In the genomic region with DNA sequence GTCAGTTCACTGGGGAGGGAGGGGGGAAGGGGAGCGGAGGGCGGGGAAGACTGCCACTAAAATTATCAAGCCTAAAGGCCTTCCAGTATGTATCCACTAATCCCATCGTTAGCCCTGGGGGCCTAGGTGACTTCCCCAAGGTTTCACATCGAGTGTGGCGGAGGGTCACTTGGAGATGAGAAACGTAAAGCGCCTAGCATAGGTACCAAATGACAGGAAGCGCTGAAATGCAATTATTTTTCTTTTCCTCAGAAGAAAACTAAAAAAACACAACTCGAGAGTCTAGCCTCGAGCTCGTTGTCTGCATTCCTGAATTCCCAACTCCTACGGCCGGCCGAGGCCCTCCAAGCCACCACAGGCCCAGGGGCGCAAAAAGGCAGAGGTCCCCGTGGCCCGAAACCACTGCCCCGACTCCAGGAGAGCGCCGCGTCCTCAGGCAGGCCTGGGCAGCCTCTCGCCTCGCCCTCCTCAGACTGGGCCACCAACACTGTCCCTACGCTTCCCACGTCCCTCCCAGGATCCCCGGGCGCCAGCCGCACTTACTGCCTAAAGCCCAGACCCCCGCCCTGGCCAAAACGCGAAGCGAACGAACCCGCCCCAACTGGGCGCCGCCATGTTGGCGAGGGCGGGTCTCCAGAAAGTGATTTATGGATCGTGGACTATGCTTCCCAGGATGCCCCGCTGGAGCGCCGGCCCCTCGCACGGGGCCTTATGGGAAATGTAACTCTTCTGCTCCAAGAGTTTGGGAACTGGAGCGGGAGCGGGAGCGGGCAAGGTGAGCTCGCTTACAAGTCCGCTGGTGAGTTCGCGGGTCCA, we compare ENCODE assay signal across 1 cellular context.
TF ChIP-seq lines count a peak whose summit lies in the region.

TSS of gene USP40 (minus strand) at position 642 of the 816 bp plus-strand sequence. CDS start 1,228 bp downstream, outside the sequence.

TF ChIP-seq in K562, 482 proteins besides CTCF, POLR2A, EP300 and RAD21 (continued from another document and continues in another):
- no peak for TF ChIP-seq HBP1 (CRISPR knock-in tag; IDR thresholded peaks at IDR 0.05)
- TF ChIP-seq, protein P1, sequence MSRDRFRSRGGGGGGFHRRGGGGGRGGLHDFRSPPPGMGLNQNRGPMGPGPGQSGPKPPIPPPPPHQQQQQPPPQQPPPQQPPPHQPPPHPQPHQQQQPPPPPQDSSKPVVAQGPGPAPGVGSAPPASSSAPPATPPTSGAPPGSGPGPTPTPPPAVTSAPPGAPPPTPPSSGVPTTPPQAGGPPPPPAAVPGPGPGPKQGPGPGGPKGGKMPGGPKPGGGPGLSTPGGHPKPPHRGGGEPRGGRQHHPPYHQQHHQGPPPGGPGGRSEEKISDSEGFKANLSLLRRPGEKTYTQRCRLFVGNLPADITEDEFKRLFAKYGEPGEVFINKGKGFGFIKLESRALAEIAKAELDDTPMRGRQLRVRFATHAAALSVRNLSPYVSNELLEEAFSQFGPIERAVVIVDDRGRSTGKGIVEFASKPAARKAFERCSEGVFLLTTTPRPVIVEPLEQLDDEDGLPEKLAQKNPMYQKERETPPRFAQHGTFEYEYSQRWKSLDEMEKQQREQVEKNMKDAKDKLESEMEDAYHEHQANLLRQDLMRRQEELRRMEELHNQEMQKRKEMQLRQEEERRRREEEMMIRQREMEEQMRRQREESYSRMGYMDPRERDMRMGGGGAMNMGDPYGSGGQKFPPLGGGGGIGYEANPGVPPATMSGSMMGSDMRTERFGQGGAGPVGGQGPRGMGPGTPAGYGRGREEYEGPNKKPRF (IDR thresholded peaks at IDR 0.05; ENCODE audit: low read depth, low read length) = no peak
- TF ChIP-seq ZNF280B (CRISPR knock-in tag; IDR thresholded peaks at IDR 0.05) = no peak
- TF ChIP-seq ZNF57 (CRISPR knock-in tag; IDR thresholded peaks at IDR 0.05) = no peak
- no peak for TF ChIP-seq STAG1 (CRISPR knock-in tag; IDR thresholded peaks at IDR 0.05; ENCODE audit: borderline replicate concordance)
- TF ChIP-seq, protein P2, sequence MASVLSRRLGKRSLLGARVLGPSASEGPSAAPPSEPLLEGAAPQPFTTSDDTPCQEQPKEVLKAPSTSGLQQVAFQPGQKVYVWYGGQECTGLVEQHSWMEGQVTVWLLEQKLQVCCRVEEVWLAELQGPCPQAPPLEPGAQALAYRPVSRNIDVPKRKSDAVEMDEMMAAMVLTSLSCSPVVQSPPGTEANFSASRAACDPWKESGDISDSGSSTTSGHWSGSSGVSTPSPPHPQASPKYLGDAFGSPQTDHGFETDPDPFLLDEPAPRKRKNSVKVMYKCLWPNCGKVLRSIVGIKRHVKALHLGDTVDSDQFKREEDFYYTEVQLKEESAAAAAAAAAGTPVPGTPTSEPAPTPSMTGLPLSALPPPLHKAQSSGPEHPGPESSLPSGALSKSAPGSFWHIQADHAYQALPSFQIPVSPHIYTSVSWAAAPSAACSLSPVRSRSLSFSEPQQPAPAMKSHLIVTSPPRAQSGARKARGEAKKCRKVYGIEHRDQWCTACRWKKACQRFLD (CRISPR knock-in tag; IDR thresholded peaks at IDR 0.05) = no peak
- TF ChIP-seq, protein P3, sequence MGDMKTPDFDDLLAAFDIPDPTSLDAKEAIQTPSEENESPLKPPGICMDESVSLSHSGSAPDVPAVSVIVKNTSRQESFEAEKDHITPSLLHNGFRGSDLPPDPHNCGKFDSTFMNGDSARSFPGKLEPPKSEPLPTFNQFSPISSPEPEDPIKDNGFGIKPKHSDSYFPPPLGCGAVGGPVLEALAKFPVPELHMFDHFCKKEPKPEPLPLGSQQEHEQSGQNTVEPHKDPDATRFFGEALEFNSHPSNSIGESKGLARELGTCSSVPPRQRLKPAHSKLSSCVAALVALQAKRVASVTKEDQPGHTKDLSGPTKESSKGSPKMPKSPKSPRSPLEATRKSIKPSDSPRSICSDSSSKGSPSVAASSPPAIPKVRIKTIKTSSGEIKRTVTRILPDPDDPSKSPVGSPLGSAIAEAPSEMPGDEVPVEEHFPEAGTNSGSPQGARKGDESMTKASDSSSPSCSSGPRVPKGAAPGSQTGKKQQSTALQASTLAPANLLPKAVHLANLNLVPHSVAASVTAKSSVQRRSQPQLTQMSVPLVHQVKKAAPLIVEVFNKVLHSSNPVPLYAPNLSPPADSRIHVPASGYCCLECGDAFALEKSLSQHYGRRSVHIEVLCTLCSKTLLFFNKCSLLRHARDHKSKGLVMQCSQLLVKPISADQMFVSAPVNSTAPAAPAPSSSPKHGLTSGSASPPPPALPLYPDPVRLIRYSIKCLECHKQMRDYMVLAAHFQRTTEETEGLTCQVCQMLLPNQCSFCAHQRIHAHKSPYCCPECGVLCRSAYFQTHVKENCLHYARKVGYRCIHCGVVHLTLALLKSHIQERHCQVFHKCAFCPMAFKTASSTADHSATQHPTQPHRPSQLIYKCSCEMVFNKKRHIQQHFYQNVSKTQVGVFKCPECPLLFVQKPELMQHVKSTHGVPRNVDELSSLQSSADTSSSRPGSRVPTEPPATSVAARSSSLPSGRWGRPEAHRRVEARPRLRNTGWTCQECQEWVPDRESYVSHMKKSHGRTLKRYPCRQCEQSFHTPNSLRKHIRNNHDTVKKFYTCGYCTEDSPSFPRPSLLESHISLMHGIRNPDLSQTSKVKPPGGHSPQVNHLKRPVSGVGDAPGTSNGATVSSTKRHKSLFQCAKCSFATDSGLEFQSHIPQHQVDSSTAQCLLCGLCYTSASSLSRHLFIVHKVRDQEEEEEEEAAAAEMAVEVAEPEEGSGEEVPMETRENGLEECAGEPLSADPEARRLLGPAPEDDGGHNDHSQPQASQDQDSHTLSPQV (IDR thresholded peaks at IDR 0.05) = 0 out of 2 replicates have a peak, but pooled peaks have one; percentile 17
- no peak for TF ChIP-seq FOXP4 (CRISPR knock-in tag; IDR thresholded peaks at IDR 0.05; ENCODE audit: borderline replicate concordance)
- TF ChIP-seq E2F4 (CRISPR knock-in tag; IDR thresholded peaks at IDR 0.05; ENCODE audit: low read depth) = no peak
- TF ChIP-seq ZNF174 (CRISPR knock-in tag; IDR thresholded peaks at IDR 0.05) = no peak
- no peak for TF ChIP-seq CC2D1A (IDR thresholded peaks at IDR 0.05)
- TF ChIP-seq MCM2 (IDR thresholded peaks at IDR 0.05; ENCODE audit: low read depth) = no peak
- TF ChIP-seq ZBTB34 (CRISPR knock-in tag; IDR thresholded peaks at IDR 0.05) = no peak
- TF ChIP-seq, protein P4, sequence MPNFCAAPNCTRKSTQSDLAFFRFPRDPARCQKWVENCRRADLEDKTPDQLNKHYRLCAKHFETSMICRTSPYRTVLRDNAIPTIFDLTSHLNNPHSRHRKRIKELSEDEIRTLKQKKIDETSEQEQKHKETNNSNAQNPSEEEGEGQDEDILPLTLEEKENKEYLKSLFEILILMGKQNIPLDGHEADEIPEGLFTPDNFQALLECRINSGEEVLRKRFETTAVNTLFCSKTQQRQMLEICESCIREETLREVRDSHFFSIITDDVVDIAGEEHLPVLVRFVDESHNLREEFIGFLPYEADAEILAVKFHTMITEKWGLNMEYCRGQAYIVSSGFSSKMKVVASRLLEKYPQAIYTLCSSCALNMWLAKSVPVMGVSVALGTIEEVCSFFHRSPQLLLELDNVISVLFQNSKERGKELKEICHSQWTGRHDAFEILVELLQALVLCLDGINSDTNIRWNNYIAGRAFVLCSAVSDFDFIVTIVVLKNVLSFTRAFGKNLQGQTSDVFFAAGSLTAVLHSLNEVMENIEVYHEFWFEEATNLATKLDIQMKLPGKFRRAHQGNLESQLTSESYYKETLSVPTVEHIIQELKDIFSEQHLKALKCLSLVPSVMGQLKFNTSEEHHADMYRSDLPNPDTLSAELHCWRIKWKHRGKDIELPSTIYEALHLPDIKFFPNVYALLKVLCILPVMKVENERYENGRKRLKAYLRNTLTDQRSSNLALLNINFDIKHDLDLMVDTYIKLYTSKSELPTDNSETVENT (CRISPR knock-in tag; IDR thresholded peaks at IDR 0.05) = peak; percentile 22; the same call in 1 of the 2 replicates
- TF ChIP-seq SAFB2 (IDR thresholded peaks at IDR 0.05; ENCODE audit: borderline replicate concordance, low read depth, low read length, severe bottlenecking) = no peak
- no peak for TF ChIP-seq YBX1 (IDR thresholded peaks at IDR 0.05)
- TF ChIP-seq HMGXB4 (CRISPR knock-in tag; IDR thresholded peaks at IDR 0.05) = no peak
- no peak for TF ChIP-seq PCBP2 (IDR thresholded peaks at IDR 0.05; ENCODE audit: low read depth, low read length, poor library complexity, severe bottlenecking)
- TF ChIP-seq HDAC8 (tag; IDR thresholded peaks at IDR 0.05) = no peak
- TF ChIP-seq KHSRP (IDR thresholded peaks at IDR 0.05) = no peak
- no peak for TF ChIP-seq DNMT1 (IDR thresholded peaks at IDR 0.05)
- TF ChIP-seq ZNF124 (CRISPR knock-in tag; IDR thresholded peaks at IDR 0.05) = no peak
- no peak for TF ChIP-seq ZBTB17 (CRISPR knock-in tag; IDR thresholded peaks at IDR 0.05)
